ENCODE assay signal across 8 cellular contexts in the genomic region with DNA sequence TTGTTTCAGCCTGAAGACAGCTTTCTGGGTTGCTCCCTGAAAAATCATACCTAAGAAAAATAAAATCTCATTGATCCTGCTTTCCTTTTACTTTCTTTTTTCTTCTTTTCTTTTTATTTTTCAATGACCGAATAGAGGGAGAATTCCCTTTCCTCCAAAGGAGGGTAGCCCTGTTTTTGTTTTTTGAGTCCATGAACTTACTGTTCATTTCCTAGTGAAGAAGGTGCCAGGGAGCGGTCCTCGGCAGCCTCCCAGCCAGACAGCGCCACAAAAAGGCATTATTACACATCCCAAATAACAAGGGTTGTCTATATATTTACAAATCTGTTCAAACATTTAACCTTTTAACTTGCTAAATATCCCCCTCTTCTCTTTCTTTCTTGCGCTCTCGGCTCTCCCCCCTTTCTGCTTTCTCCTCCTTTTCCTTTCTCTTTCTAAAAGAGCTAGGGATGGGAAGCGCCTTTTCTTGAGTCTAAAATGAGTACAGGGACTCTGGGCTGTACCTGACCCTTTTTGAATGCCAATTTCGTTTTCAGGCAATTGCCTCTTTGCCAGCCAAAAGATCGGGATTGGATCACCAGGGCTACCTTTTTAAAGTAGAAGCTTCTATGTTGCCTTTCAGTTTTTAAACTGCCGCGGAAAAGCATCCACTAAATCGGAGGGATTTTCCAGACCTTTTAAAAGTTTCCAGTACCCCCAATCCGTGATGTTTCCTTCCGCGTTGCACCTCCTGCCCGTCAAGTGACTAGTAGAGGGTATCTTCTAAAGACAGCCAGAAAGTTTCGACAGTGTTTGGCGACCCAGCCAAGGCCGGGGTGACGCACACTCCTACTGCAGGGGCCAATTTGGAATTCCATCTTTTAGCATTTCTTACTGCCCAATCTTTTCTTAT.
DNase-seq lines count a peak whose midpoint lies in the region; ATAC-seq and TF ChIP-seq lines count a peak whose summit lies in the region.

No MANE protein-coding gene starts in this region.

- H3K9ac ChIP-seq in ES-I3 (ENCODE audit: low read depth, low read length), result peak overlapping the region; percentile 40; the same call in 1 of the 2 replicates

- intact Hi-C loops in left ventricle myocardium superior (cut with micrococcal nuclease), result no loop called here

- H3K4me1 ChIP-seq in ES-I3 (ENCODE audit: insufficient read depth, low read length), result peaks cover 10% of the 10 kb centered on the region; the same call in 1 of the 2 replicates

- H3K4me3 Mint-ChIP-seq in stimulated activated effector memory CD8-positive, alpha-beta T cell treated with anti-CD3 and anti-CD28 coated beads, Interleukin-12 subunit alpha, Interleukin-12 subunit beta, amount 100 ng/mL, for 72 hours, result no peak overlapping the region

- TF ChIP-seq CTCF in omental fat pad (IDR thresholded peaks at IDR 0.05), result no peak

- H3K9me3 Mint-ChIP-seq in stimulated activated effector memory CD8-positive, alpha-beta T cell treated with anti-CD3 and anti-CD28 coated beads, Interleukin-12 subunit alpha, Interleukin-12 subunit beta, amount 100 ng/mL, for 72 hours, result no peaks in the 10 kb centered on the region

- no peak overlapping the region for H3K27ac Mint-ChIP-seq in stimulated activated effector memory CD8-positive, alpha-beta T cell treated with anti-CD3 and anti-CD28 coated beads, Interleukin-12 subunit alpha, Interleukin-12 subunit beta, amount 100 ng/mL, for 72 hours

- DNase-seq in UCSD-AML1 (lab: John Stamatoyannopoulos, UW; ENCODE audit: unreplicated experiment) (peak; percentile 9), left ventricle myocardium superior (peak; percentile 58), retina (peak; percentile 81), omental fat pad (ENCODE audit: low spot score) (no peak), NCI-H187 (lab: John Stamatoyannopoulos, UW) (no peak)
- no peak for DNase-seq in stimulated activated effector memory CD8-positive, alpha-beta T cell treated with anti-CD3 and anti-CD28 coated beads, Interleukin-12 subunit alpha, Interleukin-12 subunit beta, amount 100 ng/mL, for 72 hours (ENCODE audit: low spot score in 2 of 2)

- H3K4me1 Mint-ChIP-seq in stimulated activated effector memory CD8-positive, alpha-beta T cell treated with anti-CD3 and anti-CD28 coated beads, Interleukin-12 subunit alpha, Interleukin-12 subunit beta, amount 100 ng/mL, for 72 hours, result peaks cover 17% of the 10 kb centered on the region

- no peaks in the 10 kb centered on the region for H3K36me3 Mint-ChIP-seq in stimulated activated effector memory CD8-positive, alpha-beta T cell treated with anti-CD3 and anti-CD28 coated beads, Interleukin-12 subunit alpha, Interleukin-12 subunit beta, amount 100 ng/mL, for 72 hours

- no peaks in the 10 kb centered on the region for H3K36me3 ChIP-seq in ES-I3 (ENCODE audit: insufficient read depth, low read length)

- H3K9me3 ChIP-seq in ES-I3 (ENCODE audit: control insufficient read depth, insufficient read depth, low read length), result no peaks in the 10 kb centered on the region

- no peak for ATAC-seq in left ventricle myocardium superior
- ATAC-seq in omental fat pad (ENCODE audit: low FRiP score), result no peak
- ATAC-seq in stimulated activated effector memory CD8-positive, alpha-beta T cell treated with anti-CD3 and anti-CD28 coated beads, Interleukin-12 subunit alpha, Interleukin-12 subunit beta, amount 100 ng/mL, for 72 hours, result no peak
- ATAC-seq in GM19328 (IDR thresholded peaks at IDR 0.05; ENCODE audit: unreplicated experiment), result no peak

Comparison
In these comparisons a context has a peak if more than half of its experiments do, and no peak if none do; other contexts are left out.
1. DNase-seq: peak in UCSD-AML1 (single experiment), left ventricle myocardium superior (single experiment) and retina (single experiment); none in omental fat pad (single experiment), NCI-H187 (0 of 2) and stimulated activated effector memory CD8-positive, alpha-beta T cell treated with anti-CD3 and anti-CD28 coated beads, Interleukin-12 subunit alpha, Interleukin-12 subunit beta, amount 100 ng/mL, for 72 hours (0 of 2).